1 cellular context compared by ENCODE assay signal in genomic region chr15:44541282-44541958, GRCh38.
A peak's percentile ranks its signal among the peaks of the same experiment; 100 is the strongest.
TF ChIP-seq lines count a peak whose summit lies in the region.

No MANE protein-coding gene starts in this region.

TF ChIP-seq in SK-N-SH, 30 proteins besides CTCF, POLR2A, EP300 and RAD21 (continued from another document):
- TF ChIP-seq TEAD4 (IDR thresholded peaks at IDR 0.05; ENCODE audit: borderline replicate concordance, insufficient read depth) (peak; percentile 63; the same call in 1 of the 2 replicates), FOSL2 (IDR thresholded peaks at IDR 0.05; ENCODE audit: borderline replicate concordance, low read depth) (peak; percentile 53; the same call in 1 of the 2 replicates), NFIC (IDR thresholded peaks at IDR 0.05; ENCODE audit: borderline replicate concordance) (peak; percentile 88), TCF12 (IDR thresholded peaks at IDR 0.05) (peak; percentile 31; the same call in 1 of the 2 replicates), MXI1 (IDR thresholded peaks at IDR 0.05; ENCODE audit: low read depth, low read length) (no peak), JUND (IDR thresholded peaks at IDR 0.05) (peak; percentile 43), NRF1 (IDR thresholded peaks at IDR 0.05; ENCODE audit: low read depth, low read length) (no peak)
TF ChIP-seq in SK-N-SH: peak in this region for 5.
